In genomic region chr20:15060265-15061060, GRCh38 we compare ENCODE assay signal across 20 cellular contexts.
"Had no signal": no experiment of that assay in that cellular context is flagged by ENCODE, and none has a peak within 500 bp of the region (broad histone marks: within the 10 kb centered on the region; RNA-seq: fewer than 3 reads in every experiment).

No MANE protein-coding gene starts in this region.

- H3K36me3 ChIP-seq: esophagus muscularis mucosa, gastroesophageal sphincter, heart right ventricle had no signal

- H3K4me1 ChIP-seq: esophagus muscularis mucosa, gastroesophageal sphincter, heart right ventricle, testis had no signal

- DNase-seq: activated B cell treated with CpG ODN at 0.5 μM for 24 hours; activated CD4-positive, alpha-beta memory T cell treated with anti-CD3 and anti-CD28 coated beads for 36 hours; activated CD4-positive, alpha-beta T cell treated with anti-CD3 and anti-CD28 coated beads for 4 hours; activated CD8-positive, alpha-beta memory T cell treated with anti-CD3 and anti-CD28 coated beads, Interleukin-2, amount 10 ng/mL, durations not matched to agents 7 days and 5 days; activated naive CD8-positive, alpha-beta T cell treated with anti-CD3 and anti-CD28 coated beads for 36 hours; amniotic stem cell; effector CD4-positive, alpha-beta T cell; heart right ventricle; kidney glomerular epithelial cell; small intestine; stimulated activated CD4-positive, alpha-beta T cell treated with anti-CD3 and anti-CD28 coated beads, Interleukin-15, amount 100 ng/mL, for 24 hours; stimulated activated CD4-positive, alpha-beta T cell treated with anti-CD3 and anti-CD28 coated beads, Interleukin-2, amount 100 ng/mL, for 48 hours; T-cell; testis had no signal

- FAIRE-seq: small intestine had no signal

- H3K36me3 Mint-ChIP-seq: activated CD4-positive, alpha-beta memory T cell treated with anti-CD3 and anti-CD28 coated beads for 36 hours; activated CD8-positive, alpha-beta memory T cell treated with anti-CD3 and anti-CD28 coated beads, Interleukin-2, amount 10 ng/mL, durations not matched to agents 7 days and 5 days; activated naive CD8-positive, alpha-beta T cell treated with anti-CD3 and anti-CD28 coated beads for 36 hours; natural killer cell treated with Interleukin-12 subunit alpha and Interleukin-12 subunit beta and Interleukin-15 and Interleukin-18, amount 100 ng/mL, for 72 hours; T-cell; type B pancreatic cell had no signal

- H3K4me3 Mint-ChIP-seq: activated B cell treated with CpG ODN at 0.5 μM for 24 hours; activated CD4-positive, alpha-beta memory T cell treated with anti-CD3 and anti-CD28 coated beads for 36 hours; activated CD8-positive, alpha-beta memory T cell treated with anti-CD3 and anti-CD28 coated beads, Interleukin-2, amount 10 ng/mL, durations not matched to agents 7 days and 5 days; activated naive CD8-positive, alpha-beta T cell treated with anti-CD3 and anti-CD28 coated beads for 36 hours; natural killer cell treated with Interleukin-12 subunit alpha and Interleukin-12 subunit beta and Interleukin-15 and Interleukin-18, amount 100 ng/mL, for 72 hours; T-cell; type B pancreatic cell had no signal

- H3K9me3 ChIP-seq: esophagus muscularis mucosa, gastroesophageal sphincter, heart right ventricle, testis had no signal

- H3K27ac Mint-ChIP-seq: activated B cell treated with CpG ODN at 0.5 μM for 24 hours; activated CD4-positive, alpha-beta memory T cell treated with anti-CD3 and anti-CD28 coated beads for 36 hours; activated CD8-positive, alpha-beta memory T cell treated with anti-CD3 and anti-CD28 coated beads, Interleukin-2, amount 10 ng/mL, durations not matched to agents 7 days and 5 days; activated naive CD8-positive, alpha-beta T cell treated with anti-CD3 and anti-CD28 coated beads for 36 hours; natural killer cell treated with Interleukin-12 subunit alpha and Interleukin-12 subunit beta and Interleukin-15 and Interleukin-18, amount 100 ng/mL, for 72 hours; T-cell had no signal

- H3K27ac ChIP-seq: coronary artery, esophagus muscularis mucosa, gastroesophageal sphincter, heart right ventricle, testis had no signal

- H3K27me3 ChIP-seq: esophagus muscularis mucosa, gastroesophageal sphincter, heart right ventricle, testis had no signal

- H3K27me3 Mint-ChIP-seq: activated CD4-positive, alpha-beta memory T cell treated with anti-CD3 and anti-CD28 coated beads for 36 hours; activated CD8-positive, alpha-beta memory T cell treated with anti-CD3 and anti-CD28 coated beads, Interleukin-2, amount 10 ng/mL, durations not matched to agents 7 days and 5 days; activated naive CD8-positive, alpha-beta T cell treated with anti-CD3 and anti-CD28 coated beads for 36 hours; natural killer cell treated with Interleukin-12 subunit alpha and Interleukin-12 subunit beta and Interleukin-15 and Interleukin-18, amount 100 ng/mL, for 72 hours; T-cell; type B pancreatic cell had no signal

- ATAC-seq: activated CD8-positive, alpha-beta memory T cell treated with anti-CD3 and anti-CD28 coated beads, Interleukin-2, amount 10 ng/mL, durations not matched to agents 7 days and 5 days; gastroesophageal sphincter; heart right ventricle; natural killer cell treated with Interleukin-12 subunit alpha and Interleukin-12 subunit beta and Interleukin-15 and Interleukin-18, amount 100 ng/mL, for 72 hours; SK-N-SH treated with all-trans-retinoic acid at 6 μM for 48 hours; T-cell had no signal

- H3K4me1 Mint-ChIP-seq: activated B cell treated with CpG ODN at 0.5 μM for 24 hours; activated CD8-positive, alpha-beta memory T cell treated with anti-CD3 and anti-CD28 coated beads, Interleukin-2, amount 10 ng/mL, durations not matched to agents 7 days and 5 days; activated naive CD8-positive, alpha-beta T cell treated with anti-CD3 and anti-CD28 coated beads for 36 hours; T-cell had no signal

- H3K9me3 Mint-ChIP-seq: activated B cell treated with CpG ODN at 0.5 μM for 24 hours; activated naive CD8-positive, alpha-beta T cell treated with anti-CD3 and anti-CD28 coated beads for 36 hours had no signal

- H3K4me3 ChIP-seq: coronary artery, esophagus muscularis mucosa, gastroesophageal sphincter, heart right ventricle, testis had no signal
